7 cellular contexts compared by ENCODE assay signal in genomic region chr19:34096020-34096915, GRCh38.
A peak's percentile ranks its signal among the peaks of the same experiment; 100 is the strongest.
DNase-seq lines count a peak whose midpoint lies in the region; ATAC-seq, FAIRE-seq and TF ChIP-seq lines count a peak whose summit lies in the region.

No MANE protein-coding gene starts in this region.

- no peaks in the 10 kb centered on the region for H3K4me1 ChIP-seq in pancreas

- H3K4me3 ChIP-seq in GM12864 (ENCODE audit: low read depth, low read length) = no peak overlapping the region
- H3K4me3 ChIP-seq in fibroblast of pulmonary artery (replicated peaks; ENCODE audit: low read depth, low read length) = no peak overlapping the region
- no peak overlapping the region for H3K4me3 ChIP-seq in pancreas

- peak; percentile 50 to 88 (median 80) for ATAC-seq in pancreas
- ATAC-seq in GM21447 (IDR thresholded peaks at IDR 0.05; ENCODE audit: unreplicated experiment) = no peak
- ATAC-seq in HG02642 (IDR thresholded peaks at IDR 0.05; ENCODE audit: poor library complexity, unreplicated experiment) = no peak

- DNase-seq in GM12864 (ENCODE audit: low read depth) (peak; percentile 4), NCI-H1105 (lab: John Stamatoyannopoulos, UW) (peak; percentile 64), SKM-1 treated with dmso at 0.1 percent for 144 hours (lab: John Stamatoyannopoulos, UW; ENCODE audit: unreplicated experiment) (peak; percentile 41), fibroblast of pulmonary artery (ENCODE audit: low read depth) (peak; percentile 73), pancreas (no peak)

- TF ChIP-seq CTCF in GM12864 (IDR thresholded peaks at IDR 0.05; ENCODE audit: low read depth, low read length, missing control alignments) (peak; percentile 43), fibroblast of pulmonary artery (IDR thresholded peaks at IDR 0.05; ENCODE audit: low read length, missing control alignments) (peak; percentile 61), pancreas (IDR thresholded peaks at IDR 0.05) (peak; percentile 16 to 47 (median 34))

- H3K27me3 ChIP-seq in pancreas = peaks cover 0 to 3% (median 0%) of the 10 kb centered on the region in 4 donors

- WGBS in pancreas, 2 donors = 24% methylated on average over 14 of the region's 14 CpGs

- peak; percentile 83 for FAIRE-seq in pancreas (lab: Jason Lieb, UNC)

- no peaks in the 10 kb centered on the region for H3K36me3 ChIP-seq in pancreas

- intact Hi-C loops in pancreas (cut with DNase I) = loop anchor here (5.0 to 10.0 kb wide), 4 partner anchors 51 to 319 kb away; no protein-coding TSS in a partner anchor

- no peaks in the 10 kb centered on the region for H3K9me3 ChIP-seq in pancreas

- no peak overlapping the region for H3K27ac ChIP-seq in pancreas

Comparison
In these comparisons a context has a peak if more than half of its experiments do, and no peak if none do; other contexts are left out.
1. DNase-seq: peak in GM12864 (single experiment), NCI-H1105 (single experiment), SKM-1 treated with dmso at 0.1 percent for 144 hours (single experiment) and fibroblast of pulmonary artery (single experiment); none in pancreas (0 of 6).
2. ATAC-seq: peak in pancreas (4 of 4); none in GM21447 (single experiment) and HG02642 (single experiment).
3. Peak in every context shown above with its lines, with median percentiles within 50 percentile points of each other: CTCF ChIP-seq.